9 cellular contexts compared by ENCODE assay signal in the genomic region with DNA sequence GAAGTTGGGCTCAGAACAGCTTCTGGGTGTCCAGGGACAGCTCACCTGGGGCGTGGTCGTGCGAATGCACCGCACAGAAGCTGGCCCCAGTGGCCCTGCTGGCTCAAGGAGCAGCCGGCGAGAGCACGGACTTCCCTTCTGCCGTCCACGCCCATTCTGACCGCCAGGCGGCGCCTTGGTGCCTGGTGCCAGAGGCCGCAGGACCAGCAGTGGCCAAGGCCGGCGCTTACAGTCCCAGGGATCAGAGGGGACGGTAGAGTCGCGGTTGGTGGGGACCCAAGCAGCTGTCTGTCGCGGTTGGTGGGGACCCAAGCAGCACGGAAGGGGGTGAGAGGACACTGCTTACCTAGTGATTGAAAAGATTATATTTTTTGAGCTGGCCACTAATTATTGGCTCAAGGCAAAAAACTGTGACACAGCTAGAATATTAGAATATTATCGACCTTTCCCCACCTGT. TPM values are rescaled to one million over a fixed set of nuclear protein-coding genes. Genes with fewer than 3 reads are reported as not detected.
DNase-seq lines count a peak whose midpoint lies in the region; ATAC-seq, FAIRE-seq and TF ChIP-seq lines count a peak whose summit lies in the region.
"Had no signal": no experiment of that assay in that cellular context is flagged by ENCODE, and none has a peak within 500 bp of the region (broad histone marks: within the 10 kb centered on the region; RNA-seq: fewer than 3 reads in every experiment).

No MANE protein-coding gene starts in this region.

- peak; percentile 67 for FAIRE-seq in GM18507 (lab: Jason Lieb, UNC)

- DNase-seq in GM18507 (ENCODE audit: extremely low spot score, insufficient read length, low read depth) (peak; percentile 44), NCI-H69 (lab: John Stamatoyannopoulos, UW) (peak; percentile 64), epithelial cell of esophagus (ENCODE audit: low read depth) (peak; percentile 58), mucosa of descending colon (peak; percentile 78 to 91 (median 87)), KG1 (lab: John Stamatoyannopoulos, UW) (no peak)
- DNase-seq in activated CD4-positive, alpha-beta memory T cell treated with anti-CD3 and anti-CD28 coated beads for 36 hours: peak; percentile 70

- CTCF ChIA-PET in activated CD4-positive, alpha-beta memory T cell treated with anti-CD3 and anti-CD28 coated beads for 36 hours (lab: Charles Lee): interaction anchor here (0.6 to 4.8 kb wide), 38 partner anchors 8 to 546 kb away, joined by 3 to 30 read pairs (median 4); no protein-coding TSS in a partner anchor

- H3K36me3 ChIP-seq in mucosa of descending colon (ENCODE audit: low read depth): no peaks in the 10 kb centered on the region

- H3K27me3 Mint-ChIP-seq in activated CD4-positive, alpha-beta memory T cell treated with anti-CD3 and anti-CD28 coated beads for 36 hours: peaks cover 3% of the 10 kb centered on the region
- H3K27me3 Mint-ChIP-seq in stimulated activated memory B cell treated with anti-CD40 and anti-IgM and Interleukin-4, amounts not matched to agents 10 μg/mL and 1 μg/mL and 100 μg/mL, for 72 hours: peaks cover 10% of the 10 kb centered on the region

- H3K9me3 Mint-ChIP-seq in activated CD4-positive, alpha-beta memory T cell treated with anti-CD3 and anti-CD28 coated beads for 36 hours: no peaks in the 10 kb centered on the region
- H3K9me3 Mint-ChIP-seq in stimulated activated memory B cell treated with anti-CD40 and anti-IgM and Interleukin-4, amounts not matched to agents 10 μg/mL and 1 μg/mL and 100 μg/mL, for 72 hours: no peaks in the 10 kb centered on the region
- H3K9me3 Mint-ChIP-seq: central memory CD8-positive, alpha-beta T cell had no signal

- H3K4me1 ChIP-seq in mucosa of descending colon (ENCODE audit: low read depth): no peaks in the 10 kb centered on the region

- no peaks in the 10 kb centered on the region for H3K9me3 ChIP-seq in mucosa of descending colon

- intact Hi-C loops in activated CD4-positive, alpha-beta memory T cell treated with anti-CD3 and anti-CD28 coated beads for 36 hours (cut with micrococcal nuclease): loop anchor here (10.0 kb wide), 1 partner anchor 624 kb away; the partner anchor contains the start of genes CHRND and PRSS56
- intact Hi-C loops in mucosa of descending colon (cut with DNase I, micrococcal nuclease): loop anchor here (10.0 kb wide), 1 partner anchor 544 kb away; no protein-coding TSS in a partner anchor

- H3K27ac Mint-ChIP-seq in activated CD4-positive, alpha-beta memory T cell treated with anti-CD3 and anti-CD28 coated beads for 36 hours: no peak overlapping the region
- H3K27ac Mint-ChIP-seq in stimulated activated memory B cell treated with anti-CD40 and anti-IgM and Interleukin-4, amounts not matched to agents 10 μg/mL and 1 μg/mL and 100 μg/mL, for 72 hours: no peak overlapping the region

- no peaks in the 10 kb centered on the region for H3K4me1 Mint-ChIP-seq in activated CD4-positive, alpha-beta memory T cell treated with anti-CD3 and anti-CD28 coated beads for 36 hours (ENCODE audit: low read depth)
- no peaks in the 10 kb centered on the region for H3K4me1 Mint-ChIP-seq in stimulated activated memory B cell treated with anti-CD40 and anti-IgM and Interleukin-4, amounts not matched to agents 10 μg/mL and 1 μg/mL and 100 μg/mL, for 72 hours
- H3K4me1 Mint-ChIP-seq: central memory CD8-positive, alpha-beta T cell had no signal

- POLR2A ChIA-PET in activated CD4-positive, alpha-beta memory T cell treated with anti-CD3 and anti-CD28 coated beads for 36 hours (lab: Charles Lee): no interaction called here

- TF ChIP-seq CTCF in epithelial cell of esophagus (IDR thresholded peaks at IDR 0.05; ENCODE audit: insufficient read depth, low read depth, low read length, missing control alignments) (peak; percentile 64), mucosa of descending colon (IDR thresholded peaks at IDR 0.05) (peak; percentile 86)

- H3K4me3 Mint-ChIP-seq in activated CD4-positive, alpha-beta memory T cell treated with anti-CD3 and anti-CD28 coated beads for 36 hours: no peak overlapping the region
- no peak overlapping the region for H3K4me3 Mint-ChIP-seq in stimulated activated memory B cell treated with anti-CD40 and anti-IgM and Interleukin-4, amounts not matched to agents 10 μg/mL and 1 μg/mL and 100 μg/mL, for 72 hours
- H3K4me3 Mint-ChIP-seq: central memory CD8-positive, alpha-beta T cell had no signal

- H3K36me3 Mint-ChIP-seq in activated CD4-positive, alpha-beta memory T cell treated with anti-CD3 and anti-CD28 coated beads for 36 hours: no peaks in the 10 kb centered on the region
- no peaks in the 10 kb centered on the region for H3K36me3 Mint-ChIP-seq in stimulated activated memory B cell treated with anti-CD40 and anti-IgM and Interleukin-4, amounts not matched to agents 10 μg/mL and 1 μg/mL and 100 μg/mL, for 72 hours

- H3K4me3 ChIP-seq in epithelial cell of esophagus (ENCODE audit: low read length) (no peak overlapping the region), mucosa of descending colon (no peak overlapping the region)

- ATAC-seq in mucosa of descending colon (peak; percentile 89), HG02870 (IDR thresholded peaks at IDR 0.05; ENCODE audit: unreplicated experiment) (no peak)
- peak; percentile 61 for ATAC-seq in stimulated activated memory B cell treated with anti-CD40 and anti-IgM and Interleukin-4, amounts not matched to agents 10 μg/mL and 1 μg/mL and 100 μg/mL, for 72 hours

RNA-seq across cellular contexts. Expression of gene NPPC, which starts 25.7 kb away (rescaled TPM):
- total RNA-seq in activated CD4-positive, alpha-beta memory T cell treated with anti-CD3 and anti-CD28 coated beads for 36 hours: under 1 TPM in 1 of 2 experiments, not detected in 1; 0.22 TPM
- total RNA-seq in mucosa of descending colon: 1 to 10 TPM in 1 of 3 donors, under 1 TPM in 1, not detected in 1; 0.39 to 2.7 TPM
